Comparison of ENCODE assay signal across 20 cellular contexts in genomic region chr16:35733971-35734702, GRCh38.
"Had no signal": no experiment of that assay in that cellular context is flagged by ENCODE, and none has a peak within 500 bp of the region (broad histone marks: within the 10 kb centered on the region; RNA-seq: fewer than 3 reads in every experiment).

No MANE protein-coding gene starts in this region.

- H3K27me3 ChIP-seq: gastrocnemius medialis, hepatocyte, right lobe of liver had no signal

- H3K9me3 ChIP-seq: gastrocnemius medialis, right lobe of liver had no signal

- H3K27ac ChIP-seq: epithelial cell of prostate, gastrocnemius medialis, hepatocyte, right lobe of liver, WERI-Rb-1 had no signal

- DNase-seq: activated CD4-positive, alpha-beta T cell treated with anti-CD3 and anti-CD28 coated beads for 48 hours; activated CD4-positive, alpha-beta T cell treated with anti-CD3 and anti-CD28 coated beads, Interleukin-2, amount 50 U/mL, for 48 hours; activated CD8-positive, alpha-beta memory T cell treated with anti-CD3 and anti-CD28 coated beads, Interleukin-2, amount 50 U/mL, for 48 hours; activated gamma-delta T cell; activated naive CD4-positive, alpha-beta T cell treated with anti-CD3 and anti-CD28 coated beads, Interleukin-2, amount 10 ng/mL, durations not matched to agents 7 days and 5 days; activated naive CD8-positive, alpha-beta T cell treated with anti-CD3 and anti-CD28 coated beads, Interleukin-2, amount 10 ng/mL, durations not matched to agents 7 days and 5 days; activated T-cell treated with anti-CD3 and anti-CD28 coated beads, Interleukin-2, amount 50 U/mL, for 24 hours; central memory CD4-positive, alpha-beta T cell; dermis blood vessel endothelial cell; effector CD4-positive, alpha-beta T cell; gastrocnemius medialis; glutamatergic neuron; naive B cell; right lobe of liver; stimulated activated CD4-positive, alpha-beta T cell treated with anti-CD3 and anti-CD28 coated beads, Interleukin-2, amount 100 ng/mL, for 48 hours; stimulated activated naive CD8-positive, alpha-beta T cell treated with anti-CD3 and anti-CD28 coated beads, Interleukin-15, Interleukin-2, amounts not matched to agents 100 U/mL and 50 U/mL, for 24 hours; WERI-Rb-1 had no signal

- H3K36me3 ChIP-seq: gastrocnemius medialis, right lobe of liver, WERI-Rb-1 had no signal

- ATAC-seq: activated CD4-positive, CD25-positive, alpha-beta regulatory T cell treated with anti-CD3 and anti-CD28 coated beads, Interleukin-2, amount 50 U/mL, for 24 hours; gastrocnemius medialis; stimulated activated naive CD8-positive, alpha-beta T cell treated with anti-CD3 and anti-CD28 coated beads, Interleukin-15, Interleukin-2, amounts not matched to agents 100 U/mL and 50 U/mL, for 24 hours had no signal

- H3K4me3 ChIP-seq: gastrocnemius medialis, hepatocyte, right lobe of liver had no signal

- H3K4me1 ChIP-seq: gastrocnemius medialis, right lobe of liver had no signal
